ENCODE assay signal across 28 cellular contexts in genomic region chr2:88666576-88666975, GRCh38. TPM values are rescaled to one million over a fixed set of nuclear protein-coding genes. Genes with fewer than 3 reads are reported as not detected.
A peak's percentile ranks its signal among the peaks of the same experiment; 100 is the strongest.
DNase-seq lines count a peak whose midpoint lies in the region; ATAC-seq and TF ChIP-seq lines count a peak whose summit lies in the region.
"Had no signal": no experiment of that assay in that cellular context is flagged by ENCODE, and none has a peak within 500 bp of the region (broad histone marks: within the 10 kb centered on the region; RNA-seq: fewer than 3 reads in every experiment).

No MANE protein-coding gene starts in this region.

- H4K20me1 ChIP-seq in hepatocyte (ENCODE audit: insufficient read depth, poor library complexity, severe bottlenecking): no peaks in the 10 kb centered on the region
- H4K20me1 ChIP-seq: BLaER1 had no signal

- intact Hi-C loops in upper lobe of right lung (cut with DNase I): loop anchor here (5.0 kb wide), 1 partner anchor 74 kb away; no protein-coding TSS in a partner anchor

- no peak overlapping the region for H2AFZ ChIP-seq in hepatocyte
- H2AFZ ChIP-seq: parathyroid adenoma, PC-9 had no signal

- H3K4me3 ChIP-seq in hepatocyte (no peak overlapping the region), upper lobe of right lung (no peak overlapping the region)
- H3K4me3 ChIP-seq: BLaER1, heart right ventricle, left ventricle myocardium inferior, PC-9, thoracic aorta had no signal

- H3K36me3 Mint-ChIP-seq in activated naive CD8-positive, alpha-beta T cell treated with anti-CD3 and anti-CD28 coated beads, Interleukin-2, amount 50 U/mL, for 24 hours (ENCODE audit: low read depth): no peaks in the 10 kb centered on the region
- H3K36me3 Mint-ChIP-seq in activated naive CD8-positive, alpha-beta T cell treated with anti-CD3 and anti-CD28 coated beads for 36 hours: no peaks in the 10 kb centered on the region
- H3K36me3 Mint-ChIP-seq in nephron progenitor cell (ENCODE audit: low read depth): no peaks in the 10 kb centered on the region
- H3K36me3 Mint-ChIP-seq: activated naive CD4-positive, alpha-beta T cell treated with anti-CD3 and anti-CD28 coated beads, Interleukin-2, amount 50 U/mL, for 24 hours; natural killer cell treated with Interleukin-12 subunit alpha and Interleukin-12 subunit beta and Interleukin-15 and Interleukin-18, amount 100 ng/mL, for 72 hours had no signal

- H3K9me2 ChIP-seq in hepatocyte (replicated peaks; ENCODE audit: insufficient read depth): no peaks in the 10 kb centered on the region

- no peaks in the 10 kb centered on the region for H3K27me3 Mint-ChIP-seq in activated naive CD8-positive, alpha-beta T cell treated with anti-CD3 and anti-CD28 coated beads, Interleukin-2, amount 50 U/mL, for 24 hours
- no peaks in the 10 kb centered on the region for H3K27me3 Mint-ChIP-seq in activated naive CD8-positive, alpha-beta T cell treated with anti-CD3 and anti-CD28 coated beads for 36 hours
- peaks cover 11% of the 10 kb centered on the region for H3K27me3 Mint-ChIP-seq in nephron progenitor cell (ENCODE audit: low read depth, poor library complexity)
- H3K27me3 Mint-ChIP-seq: activated naive CD4-positive, alpha-beta T cell treated with anti-CD3 and anti-CD28 coated beads, Interleukin-2, amount 50 U/mL, for 24 hours; natural killer cell treated with Interleukin-12 subunit alpha and Interleukin-12 subunit beta and Interleukin-15 and Interleukin-18, amount 100 ng/mL, for 72 hours had no signal

- no peaks in the 10 kb centered on the region for H3K27me3 ChIP-seq in hepatocyte
- no peaks in the 10 kb centered on the region for H3K27me3 ChIP-seq in upper lobe of right lung
- H3K27me3 ChIP-seq: BLaER1, heart right ventricle had no signal

- H3K36me3 ChIP-seq in hepatocyte (replicated peaks; ENCODE audit: insufficient read depth, low read depth) (no peaks in the 10 kb centered on the region), upper lobe of right lung (no peaks in the 10 kb centered on the region)
- H3K36me3 ChIP-seq: BLaER1, heart right ventricle, left ventricle myocardium inferior, thoracic aorta had no signal

- DNase-seq in activated naive CD8-positive, alpha-beta T cell treated with anti-CD3 and anti-CD28 coated beads, Interleukin-2, amount 50 U/mL, for 24 hours: no peak
- no peak for DNase-seq in activated naive CD8-positive, alpha-beta T cell treated with anti-CD3 and anti-CD28 coated beads for 36 hours
- DNase-seq in NCI-H2029 treated with DMSO at 0.1 percent for 48 hours (lab: John Stamatoyannopoulos, UW): peak; percentile 73
- peak; percentile 76 for DNase-seq in hepatocyte (ENCODE audit: low spot score)
- no peak for DNase-seq in upper lobe of right lung
- DNase-seq in foreskin melanocyte: no peak
- no peak for DNase-seq in nephron progenitor cell
- DNase-seq in NCI-H2107 (lab: John Stamatoyannopoulos, UW): no peak
- DNase-seq: activated CD4-positive, CD25-positive, alpha-beta regulatory T cell treated with anti-CD3 and anti-CD28 coated beads, Interleukin-2, amount 50 U/mL, for 72 hours; cerebellar nuclear complex; H7; heart right ventricle; left ventricle myocardium inferior; midbrain; NCI-H1105 treated with DMSO at 0.1 percent for 48 hours; NCI-H2081 treated with DMSO at 0.1 percent for 48 hours; NCI-H82; PC-9; SHP77; stimulated activated CD4-positive, alpha-beta T cell treated with anti-CD3 and anti-CD28 coated beads, Interleukin-4, amount 100 ng/mL, for 4 hours; stimulated activated naive CD4-positive, alpha-beta T cell treated with Interleukin-2 at 50 U/mL for 16 hours had no signal

- no peak overlapping the region for H3K4me3 Mint-ChIP-seq in activated naive CD8-positive, alpha-beta T cell treated with anti-CD3 and anti-CD28 coated beads, Interleukin-2, amount 50 U/mL, for 24 hours
- H3K4me3 Mint-ChIP-seq in activated naive CD8-positive, alpha-beta T cell treated with anti-CD3 and anti-CD28 coated beads for 36 hours: no peak overlapping the region
- no peak overlapping the region for H3K4me3 Mint-ChIP-seq in nephron progenitor cell
- H3K4me3 Mint-ChIP-seq: activated naive CD4-positive, alpha-beta T cell treated with anti-CD3 and anti-CD28 coated beads, Interleukin-2, amount 50 U/mL, for 24 hours; natural killer cell treated with Interleukin-12 subunit alpha and Interleukin-12 subunit beta and Interleukin-15 and Interleukin-18, amount 100 ng/mL, for 72 hours had no signal

- H3K9me3 Mint-ChIP-seq in activated naive CD8-positive, alpha-beta T cell treated with anti-CD3 and anti-CD28 coated beads, Interleukin-2, amount 50 U/mL, for 24 hours: no peaks in the 10 kb centered on the region
- no peaks in the 10 kb centered on the region for H3K9me3 Mint-ChIP-seq in activated naive CD8-positive, alpha-beta T cell treated with anti-CD3 and anti-CD28 coated beads for 36 hours
- no peaks in the 10 kb centered on the region for H3K9me3 Mint-ChIP-seq in nephron progenitor cell
- H3K9me3 Mint-ChIP-seq: activated naive CD4-positive, alpha-beta T cell treated with anti-CD3 and anti-CD28 coated beads, Interleukin-2, amount 50 U/mL, for 24 hours; natural killer cell treated with Interleukin-12 subunit alpha and Interleukin-12 subunit beta and Interleukin-15 and Interleukin-18, amount 100 ng/mL, for 72 hours had no signal

- H3K9me3 ChIP-seq in hepatocyte (ENCODE audit: low read depth) (no peaks in the 10 kb centered on the region), upper lobe of right lung (no peaks in the 10 kb centered on the region)
- H3K9me3 ChIP-seq: BLaER1, heart right ventricle, left ventricle myocardium inferior, thoracic aorta had no signal

- H3K4me2 ChIP-seq in hepatocyte: no peak overlapping the region
- H3K4me2 ChIP-seq: BLaER1, PC-9 had no signal

- peak; percentile 40 for ATAC-seq in activated naive CD8-positive, alpha-beta T cell treated with anti-CD3 and anti-CD28 coated beads, Interleukin-2, amount 50 U/mL, for 24 hours
- ATAC-seq in upper lobe of right lung: peak; percentile 51
- ATAC-seq: heart right ventricle, sciatic nerve had no signal

- H3K4me1 ChIP-seq in hepatocyte (ENCODE audit: insufficient read depth) (no peaks in the 10 kb centered on the region), upper lobe of right lung (no peaks in the 10 kb centered on the region)
- H3K4me1 ChIP-seq: BLaER1, parathyroid adenoma had no signal

- no peaks in the 10 kb centered on the region for H3K4me1 Mint-ChIP-seq in activated naive CD8-positive, alpha-beta T cell treated with anti-CD3 and anti-CD28 coated beads, Interleukin-2, amount 50 U/mL, for 24 hours
- H3K4me1 Mint-ChIP-seq in activated naive CD8-positive, alpha-beta T cell treated with anti-CD3 and anti-CD28 coated beads for 36 hours: no peaks in the 10 kb centered on the region
- no peaks in the 10 kb centered on the region for H3K4me1 Mint-ChIP-seq in nephron progenitor cell
- H3K4me1 Mint-ChIP-seq: activated naive CD4-positive, alpha-beta T cell treated with anti-CD3 and anti-CD28 coated beads, Interleukin-2, amount 50 U/mL, for 24 hours had no signal

- WGBS in hepatocyte (ENCODE audit: low lambda C conversion rate, missing lambda C conversion rate): 79% methylated on average over 4 of the region's 4 CpGs

- H3K27ac ChIP-seq in hepatocyte (peak overlapping the region; percentile 88), upper lobe of right lung (no peak overlapping the region)
- H3K27ac ChIP-seq: BLaER1, epithelial cell of prostate, heart right ventricle, left ventricle myocardium inferior, parathyroid adenoma, PC-9, thoracic aorta had no signal

- no peak overlapping the region for H3K27ac Mint-ChIP-seq in activated naive CD8-positive, alpha-beta T cell treated with anti-CD3 and anti-CD28 coated beads, Interleukin-2, amount 50 U/mL, for 24 hours
- H3K27ac Mint-ChIP-seq in activated naive CD8-positive, alpha-beta T cell treated with anti-CD3 and anti-CD28 coated beads for 36 hours: no peak overlapping the region
- no peak overlapping the region for H3K27ac Mint-ChIP-seq in nephron progenitor cell
- H3K27ac Mint-ChIP-seq: activated naive CD4-positive, alpha-beta T cell treated with anti-CD3 and anti-CD28 coated beads, Interleukin-2, amount 50 U/mL, for 24 hours had no signal

- TF ChIP-seq CTCF in hepatocyte (IDR thresholded peaks at IDR 0.05; ENCODE audit: poor library complexity) (no peak), upper lobe of right lung (IDR thresholded peaks at IDR 0.05) (no peak), nephron progenitor cell (IDR thresholded peaks at IDR 0.05) (no peak)

- H3K79me2 ChIP-seq in hepatocyte: no peaks in the 10 kb centered on the region
- H3K79me2 ChIP-seq: parathyroid adenoma had no signal

RNA-seq across cellular contexts. Expression of gene RPIA, which starts 24.9 kb away (rescaled TPM):
- total RNA-seq in activated naive CD8-positive, alpha-beta T cell treated with anti-CD3 and anti-CD28 coated beads for 36 hours: 10 to 100 TPM; 87.6 to 88.5 TPM
- total RNA-seq in hepatocyte: 7.0 and 7.7 TPM in 2 replicates
- 14.8 and 17.6 TPM in 2 replicates for polyA plus RNA-seq in hepatocyte
- total RNA-seq in upper lobe of right lung: 17.5 TPM

RNA-seq across cellular contexts. Expression of gene EIF2AK3, which starts 39.3 kb away (rescaled TPM):
- total RNA-seq in activated naive CD8-positive, alpha-beta T cell treated with anti-CD3 and anti-CD28 coated beads for 36 hours: 10 to 100 TPM; 10.6 to 14.7 TPM
- total RNA-seq in hepatocyte (38.1 and 41.9 TPM in 2 replicates), upper lobe of right lung (23.4 TPM)
- 19.5 and 21.0 TPM in 2 replicates for polyA plus RNA-seq in hepatocyte

Comparison
In these comparisons a context has a peak if more than half of its experiments do, and no peak if none do; other contexts are left out.
1. DNase-seq: peak in NCI-H2029 treated with DMSO at 0.1 percent for 48 hours (single experiment) and hepatocyte (single experiment); none in activated naive CD8-positive, alpha-beta T cell treated with anti-CD3 and anti-CD28 coated beads, Interleukin-2, amount 50 U/mL, for 24 hours (single experiment), activated naive CD8-positive, alpha-beta T cell treated with anti-CD3 and anti-CD28 coated beads for 36 hours (single experiment), upper lobe of right lung (single experiment), foreskin melanocyte (single experiment), nephron progenitor cell (single experiment) and NCI-H2107 (single experiment).